17 cellular contexts compared by ENCODE assay signal in the genomic region with DNA sequence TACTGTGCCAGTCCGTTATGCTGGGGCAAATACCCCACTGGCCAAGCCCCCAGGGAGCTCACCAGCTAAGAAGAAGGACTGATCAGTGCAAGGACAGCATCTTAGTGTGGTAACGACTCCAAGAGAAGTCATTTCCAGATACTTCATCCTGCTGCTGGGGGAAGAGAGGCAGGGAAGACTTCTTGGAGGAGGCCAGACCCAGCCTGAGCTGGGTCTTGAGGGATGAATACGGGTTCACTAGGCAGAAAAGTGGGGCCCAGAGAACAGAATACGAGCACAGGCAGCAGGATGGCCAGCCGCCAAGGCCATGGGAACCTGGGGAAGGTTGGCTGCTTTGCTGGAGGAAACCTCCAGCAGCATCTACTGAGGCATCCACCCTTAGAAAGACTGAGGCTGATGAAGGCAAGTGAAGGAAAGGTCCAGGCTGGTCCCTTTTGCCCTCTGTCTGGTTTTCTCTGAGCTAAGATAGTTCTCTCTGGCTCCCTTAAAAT.
DNase-seq lines count a peak whose midpoint lies in the region; ATAC-seq and TF ChIP-seq lines count a peak whose summit lies in the region.
"Had no signal": no experiment of that assay in that cellular context is flagged by ENCODE, and none has a peak within 500 bp of the region (broad histone marks: within the 10 kb centered on the region; RNA-seq: fewer than 3 reads in every experiment).

No MANE protein-coding gene starts in this region.

- H2AFZ ChIP-seq in fibroblast of lung (ENCODE audit: low read length) (no peak overlapping the region), osteoblast (ENCODE audit: low read length) (no peak overlapping the region)

- TF ChIP-seq CTCF in AG04449 (IDR thresholded peaks at IDR 0.05; ENCODE audit: insufficient read depth, low read length, missing control alignments) (no peak), fibroblast of lung (conservative IDR thresholded peaks at IDR 0.05 in 1 of 2, IDR thresholded peaks at IDR 0.05 in 1 of 2; ENCODE audit: low read depth in 1 of 2, low read length in 2 of 2) (no peak), osteoblast (IDR thresholded peaks at IDR 0.05; ENCODE audit: extremely low read depth, low read depth, low read length) (no peak)

- H3K79me2 ChIP-seq in fibroblast of lung (ENCODE audit: control insufficient read depth, insufficient read depth, low read length) (peaks cover 17% of the 10 kb centered on the region), osteoblast (ENCODE audit: insufficient read depth, low read length) (peaks cover 51% of the 10 kb centered on the region)

- no peak overlapping the region for H3K4me3 Mint-ChIP-seq in activated CD4-positive, alpha-beta memory T cell treated with anti-CD3 and anti-CD28 coated beads for 36 hours
- H3K4me3 Mint-ChIP-seq: CD4-positive, alpha-beta T cell; central memory CD8-positive, alpha-beta T cell had no signal

- ATAC-seq in esophagus mucosa (no peak), GM18520 (IDR thresholded peaks at IDR 0.05; ENCODE audit: unreplicated experiment) (no peak), GM21737 (IDR thresholded peaks at IDR 0.05; ENCODE audit: unreplicated experiment) (no peak)
- ATAC-seq: left lobe of liver had no signal

- H3K4me1 ChIP-seq in NT2/D1 (ENCODE audit: insufficient read depth, insufficient read length) (peaks cover 29% of the 10 kb centered on the region), fibroblast of lung (ENCODE audit: control insufficient read depth, extremely low read depth, insufficient read depth, low read length) (peaks cover 34% of the 10 kb centered on the region), osteoblast (ENCODE audit: insufficient read depth, low read length) (peaks cover 36% of the 10 kb centered on the region)

- no peaks in the 10 kb centered on the region for H3K4me1 Mint-ChIP-seq in activated CD4-positive, alpha-beta memory T cell treated with anti-CD3 and anti-CD28 coated beads for 36 hours (ENCODE audit: low read depth)
- H3K4me1 Mint-ChIP-seq: central memory CD8-positive, alpha-beta T cell had no signal

- H3K4me2 ChIP-seq in fibroblast of lung (ENCODE audit: extremely low read depth, insufficient read depth, low read length) (peak overlapping the region; percentile 88), osteoblast (ENCODE audit: insufficient read depth, low read length) (peak overlapping the region; percentile 49)

- H3K9me3 ChIP-seq in NT2/D1 (ENCODE audit: insufficient read depth, low read length), result no peaks in the 10 kb centered on the region
- H3K9me3 ChIP-seq in fibroblast of lung (ENCODE audit: control insufficient read depth, insufficient read depth, low read depth, low read length), result no peaks in the 10 kb centered on the region
- H3K9me3 ChIP-seq in osteoblast (ENCODE audit: low read depth, low read length), result no peaks in the 10 kb centered on the region
- H3K9me3 ChIP-seq: ovary had no signal

- no peaks in the 10 kb centered on the region for H3K9me3 Mint-ChIP-seq in activated CD4-positive, alpha-beta memory T cell treated with anti-CD3 and anti-CD28 coated beads for 36 hours
- H3K9me3 Mint-ChIP-seq: CD4-positive, alpha-beta T cell; central memory CD8-positive, alpha-beta T cell had no signal

- intact Hi-C loops in activated CD4-positive, alpha-beta memory T cell treated with anti-CD3 and anti-CD28 coated beads for 36 hours (cut with micrococcal nuclease), result no loop called here

- H3K9ac ChIP-seq in NT2/D1 (ENCODE audit: insufficient read length, low read depth) (peak overlapping the region; percentile 13), fibroblast of lung (ENCODE audit: insufficient read depth, low read length) (peak overlapping the region; percentile 68)

- no peaks in the 10 kb centered on the region for H3K27me3 Mint-ChIP-seq in activated CD4-positive, alpha-beta memory T cell treated with anti-CD3 and anti-CD28 coated beads for 36 hours
- H3K27me3 Mint-ChIP-seq: CD4-positive, alpha-beta T cell had no signal

- H3K4me3 ChIP-seq in AG04449 (ENCODE audit: low read depth, low read length) (peak overlapping the region; percentile 61), NT2/D1 (ENCODE audit: insufficient read length, low read depth) (no peak overlapping the region), fibroblast of lung (replicated peaks in 1 of 4; ENCODE audit: control extremely low read depth in 1 of 4, insufficient read depth in 1 of 4, low read depth in 3 of 4, low read length in 4 of 4) (peak overlapping the region in 2 of 4 experiments; percentile 2 to 32), osteoblast (ENCODE audit: insufficient read depth, low read length) (no peak overlapping the region)
- H3K4me3 ChIP-seq: ovary had no signal

- H3K36me3 ChIP-seq in NT2/D1 (ENCODE audit: insufficient read depth, insufficient read length, low read length) (peaks cover 36% of the 10 kb centered on the region), fibroblast of lung (ENCODE audit: control insufficient read depth, insufficient read depth, low read length) (no peaks in the 10 kb centered on the region), osteoblast (ENCODE audit: insufficient read depth, low read length) (no peaks in the 10 kb centered on the region)
- H3K36me3 ChIP-seq: ovary had no signal

- POLR2A ChIA-PET in AG04449 (lab: Yijun Ruan, JAX), result interaction anchor here (1.0 to 2.0 kb wide), 5 partner anchors 11 to 255 kb away, joined by 3 to 7 read pairs (median 4); no protein-coding TSS in a partner anchor
- POLR2A ChIA-PET in activated CD4-positive, alpha-beta memory T cell treated with anti-CD3 and anti-CD28 coated beads for 36 hours (lab: Charles Lee), result no interaction called here

- CTCF ChIA-PET in AG04449 (lab: Yijun Ruan, JAX), result interaction anchor here (1.2 to 2.2 kb wide), 4 partner anchors 37 to 257 kb away, joined by 3 to 10 read pairs (median 6); no protein-coding TSS in a partner anchor
- CTCF ChIA-PET in activated CD4-positive, alpha-beta memory T cell treated with anti-CD3 and anti-CD28 coated beads for 36 hours (lab: Charles Lee), result no interaction called here

- no peak overlapping the region for H3K27ac Mint-ChIP-seq in activated CD4-positive, alpha-beta memory T cell treated with anti-CD3 and anti-CD28 coated beads for 36 hours
- H3K27ac Mint-ChIP-seq: CD4-positive, alpha-beta T cell had no signal

- H3K36me3 Mint-ChIP-seq in activated CD4-positive, alpha-beta memory T cell treated with anti-CD3 and anti-CD28 coated beads for 36 hours, result no peaks in the 10 kb centered on the region

- no peaks in the 10 kb centered on the region for H4K20me1 ChIP-seq in fibroblast of lung (ENCODE audit: control insufficient read depth, extremely low read depth, insufficient read depth, low read length)
- peaks cover 35% of the 10 kb centered on the region for H4K20me1 ChIP-seq in osteoblast (ENCODE audit: insufficient read depth, low read length)

- no peaks in the 10 kb centered on the region for H3K27me3 ChIP-seq in NT2/D1 (ENCODE audit: insufficient read depth, insufficient read length)
- H3K27me3 ChIP-seq in fibroblast of lung (ENCODE audit: control insufficient read depth, insufficient read depth, low read length), result no peaks in the 10 kb centered on the region
- no peaks in the 10 kb centered on the region for H3K27me3 ChIP-seq in osteoblast (ENCODE audit: insufficient read depth, low read length)
- H3K27me3 ChIP-seq: ovary had no signal

- DNase-seq in AG04449 (ENCODE audit: low read depth, low spot score) (no peak), NT2/D1 (ENCODE audit: low read depth, low spot score) (no peak), fibroblast of lung (ENCODE audit: low read depth in 2 of 2) (peak in 1 of 2 donors; percentile 14), osteoblast (ENCODE audit: insufficient read length, low spot score, missing footprints) (peak; percentile 35)
- no peak for DNase-seq in activated CD4-positive, alpha-beta memory T cell treated with anti-CD3 and anti-CD28 coated beads for 36 hours
- DNase-seq: activated effector memory CD4-positive, alpha-beta T cell treated with anti-CD3 and anti-CD28 coated beads, Interleukin-2, amount 50 U/mL, for 16 hours; CD4-positive, alpha-beta T cell; DMS53; erythroblast; NCI-H1092 treated with DMSO at 0.1 percent for 48 hours; NCI-H2029 treated with DMSO at 0.1 percent for 48 hours had no signal

- H3K27ac ChIP-seq in fibroblast of lung (ENCODE audit: insufficient read depth, low read length), result peak overlapping the region; percentile 85
- peak overlapping the region; percentile 81 for H3K27ac ChIP-seq in osteoblast (ENCODE audit: low read depth, low read length)
